Comparison of ENCODE assay signal across 9 cellular contexts in genomic region chr1:170562644-170563338, GRCh38. TPM values are rescaled to one million over a fixed set of nuclear protein-coding genes. Genes with fewer than 3 reads are reported as not detected.
DNase-seq lines count a peak whose midpoint lies in the region; ATAC-seq lines count a peak whose summit lies in the region.
"Had no signal": no experiment of that assay in that cellular context is flagged by ENCODE, and none has a peak within 500 bp of the region (broad histone marks: within the 10 kb centered on the region; RNA-seq: fewer than 3 reads in every experiment).

No MANE protein-coding gene starts in this region.

- no peaks in the 10 kb centered on the region for H3K36me3 ChIP-seq in effector memory CD4-positive, alpha-beta T cell (ENCODE audit: control insufficient read depth, insufficient read depth, low read length)

- peak; percentile 93 to 94 for ATAC-seq in left cardiac atrium
- peak; percentile 95 for ATAC-seq in sciatic nerve

- no peaks in the 10 kb centered on the region for H3K4me1 ChIP-seq in effector memory CD4-positive, alpha-beta T cell (ENCODE audit: control insufficient read depth, insufficient read depth, low read length, poor library complexity, severe bottlenecking)

- H3K36me3 Mint-ChIP-seq in activated naive CD4-positive, alpha-beta T cell treated with anti-CD3 and anti-CD28 coated beads for 36 hours (ENCODE audit: low read depth): peaks cover 4% of the 10 kb centered on the region

- H3K27me3 ChIP-seq in effector memory CD4-positive, alpha-beta T cell (replicated peaks; ENCODE audit: control insufficient read depth, insufficient read depth, low read length, poor library complexity, severe bottlenecking): no peaks in the 10 kb centered on the region

- no peak overlapping the region for H3K4me3 ChIP-seq in effector memory CD4-positive, alpha-beta T cell (ENCODE audit: insufficient read depth, low read depth, low read length, poor library complexity, severe bottlenecking)

- H3K4me1 Mint-ChIP-seq in activated naive CD4-positive, alpha-beta T cell treated with anti-CD3 and anti-CD28 coated beads for 36 hours (ENCODE audit: low read depth): peaks cover 15% of the 10 kb centered on the region

- no peak overlapping the region for H3K27ac ChIP-seq in effector memory CD4-positive, alpha-beta T cell (ENCODE audit: insufficient read depth, low read length, poor library complexity, severe bottlenecking)

- intact Hi-C loops in activated naive CD4-positive, alpha-beta T cell treated with anti-CD3 and anti-CD28 coated beads for 36 hours (cut with micrococcal nuclease): loop anchor here (1.0 kb wide), 1 partner anchor 30 kb away; the partner anchor contains the start of gene GORAB
- intact Hi-C loops in left cardiac atrium (cut with DNase I) (no loop called here), sciatic nerve (cut with DNase I) (no loop called here)

- H3K9me3 Mint-ChIP-seq in activated naive CD4-positive, alpha-beta T cell treated with anti-CD3 and anti-CD28 coated beads for 36 hours: peaks cover 14% of the 10 kb centered on the region
- H3K9me3 Mint-ChIP-seq: activated naive CD4-positive, alpha-beta T cell treated with anti-CD3 and anti-CD28 coated beads, Interleukin-2, amount 50 U/mL, for 24 hours had no signal

- H3K4me3 Mint-ChIP-seq in activated naive CD4-positive, alpha-beta T cell treated with anti-CD3 and anti-CD28 coated beads for 36 hours: no peak overlapping the region
- H3K4me3 Mint-ChIP-seq: activated naive CD4-positive, alpha-beta T cell treated with anti-CD3 and anti-CD28 coated beads, Interleukin-2, amount 50 U/mL, for 24 hours had no signal

- peaks cover 1% of the 10 kb centered on the region for H3K27me3 Mint-ChIP-seq in activated naive CD4-positive, alpha-beta T cell treated with anti-CD3 and anti-CD28 coated beads for 36 hours (ENCODE audit: low read depth)

- peak overlapping the region; percentile 25 for H3K27ac Mint-ChIP-seq in activated naive CD4-positive, alpha-beta T cell treated with anti-CD3 and anti-CD28 coated beads for 36 hours
- H3K27ac Mint-ChIP-seq: activated naive CD4-positive, alpha-beta T cell treated with anti-CD3 and anti-CD28 coated beads, Interleukin-2, amount 50 U/mL, for 24 hours had no signal

- DNase-seq in stimulated activated CD4-positive, alpha-beta T cell treated with anti-CD3 and anti-CD28 coated beads, Interleukin-2, amount 100 ng/mL, for 4 hours (ENCODE audit: low read depth): peak; percentile 6
- DNase-seq in stimulated activated CD4-positive, alpha-beta T cell treated with anti-CD3 and anti-CD28 coated beads, Interleukin-2, amount 100 ng/mL, for 48 hours: no peak
- DNase-seq in HS-5 (ENCODE audit: low read depth) (peak; percentile 42), left cardiac atrium (peak; percentile 62), sciatic nerve (ENCODE audit: low spot score) (peak; percentile 71), NCI-H345 treated with DMSO at 0.1 percent for 48 hours (lab: John Stamatoyannopoulos, UW; ENCODE audit: unreplicated experiment) (no peak)
- peak; percentile 74 for DNase-seq in activated naive CD4-positive, alpha-beta T cell treated with anti-CD3 and anti-CD28 coated beads for 36 hours
- DNase-seq in effector memory CD4-positive, alpha-beta T cell: no peak

- H3K9me3 ChIP-seq in effector memory CD4-positive, alpha-beta T cell (ENCODE audit: control insufficient read depth, low read length): no peaks in the 10 kb centered on the region

- CTCF ChIA-PET in activated naive CD4-positive, alpha-beta T cell treated with anti-CD3 and anti-CD28 coated beads for 36 hours (lab: Charles Lee): no interaction called here

RNA-seq across cellular contexts. Expression of gene GORAB, which starts 30.8 kb away (rescaled TPM):
- 1 to 10 TPM; 9.5 TPM for total RNA-seq in activated naive CD4-positive, alpha-beta T cell treated with anti-CD3 and anti-CD28 coated beads for 36 hours
- total RNA-seq in left cardiac atrium (1 to 10 TPM; 7.0 to 8.3 TPM), sciatic nerve (15.3 TPM)

Comparison
In these comparisons a context has a peak if more than half of its experiments do, and no peak if none do; other contexts are left out.
1. DNase-seq: peak in stimulated activated CD4-positive, alpha-beta T cell treated with anti-CD3 and anti-CD28 coated beads, Interleukin-2, amount 100 ng/mL, for 4 hours (single experiment), HS-5 (single experiment), activated naive CD4-positive, alpha-beta T cell treated with anti-CD3 and anti-CD28 coated beads for 36 hours (single experiment), left cardiac atrium (single experiment) and sciatic nerve (single experiment); none in stimulated activated CD4-positive, alpha-beta T cell treated with anti-CD3 and anti-CD28 coated beads, Interleukin-2, amount 100 ng/mL, for 48 hours (0 of 2), NCI-H345 treated with DMSO at 0.1 percent for 48 hours (single experiment) and effector memory CD4-positive, alpha-beta T cell (0 of 3).